In genomic region chr17:81996757-81997441, GRCh38 we compare ENCODE assay signal across 1 cellular context.
TF ChIP-seq lines count a peak whose summit lies in the region.

No MANE protein-coding gene starts in this region.

TF ChIP-seq in WTC11, 78 proteins besides CTCF, POLR2A, EP300 and RAD21 (continued from another document):
- TF ChIP-seq ZNF425 (CRISPR knock-in tag; conservative IDR thresholded peaks at IDR 0.05) (no peak), ZNF396 (CRISPR knock-in tag; IDR thresholded peaks at IDR 0.05; ENCODE audit: borderline replicate concordance) (no peak), ZNF416 (CRISPR knock-in tag; IDR thresholded peaks at IDR 0.05) (no peak), GABPB1 (CRISPR knock-in tag; IDR thresholded peaks at IDR 0.05) (no peak)
- TF ChIP-seq, protein P1, sequence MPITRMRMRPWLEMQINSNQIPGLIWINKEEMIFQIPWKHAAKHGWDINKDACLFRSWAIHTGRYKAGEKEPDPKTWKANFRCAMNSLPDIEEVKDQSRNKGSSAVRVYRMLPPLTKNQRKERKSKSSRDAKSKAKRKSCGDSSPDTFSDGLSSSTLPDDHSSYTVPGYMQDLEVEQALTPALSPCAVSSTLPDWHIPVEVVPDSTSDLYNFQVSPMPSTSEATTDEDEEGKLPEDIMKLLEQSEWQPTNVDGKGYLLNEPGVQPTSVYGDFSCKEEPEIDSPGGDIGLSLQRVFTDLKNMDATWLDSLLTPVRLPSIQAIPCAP (CRISPR knock-in tag; IDR thresholded peaks at IDR 0.05): no peak
